ENCODE assay signal across 28 cellular contexts in the genomic region with DNA sequence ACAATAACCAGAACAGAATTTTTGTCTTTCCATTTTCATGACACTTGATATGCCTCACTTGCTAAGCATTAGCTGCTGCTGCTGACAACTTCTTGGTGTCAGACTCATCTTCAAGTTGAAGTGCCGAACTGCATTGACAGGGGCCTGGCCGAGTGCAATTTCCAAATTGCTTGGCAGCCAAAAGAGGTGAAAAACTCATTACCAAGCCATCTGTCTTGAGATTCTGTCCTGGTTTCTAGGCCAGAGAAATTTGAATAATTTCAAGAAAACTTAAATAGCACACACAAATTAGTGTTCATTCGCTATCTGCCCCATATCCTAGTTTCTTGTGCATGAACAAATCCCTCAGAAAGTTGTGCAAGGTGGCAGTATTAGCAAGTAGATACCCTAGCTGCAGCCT.
"Had no signal": no experiment of that assay in that cellular context is flagged by ENCODE, and none has a peak within 500 bp of the region (broad histone marks: within the 10 kb centered on the region; RNA-seq: fewer than 3 reads in every experiment).

No MANE protein-coding gene starts in this region.

- H3K27ac ChIP-seq: neural progenitor cell, ovary, parathyroid adenoma, psoas muscle, right lobe of liver, sigmoid colon, suprapubic skin, testis, tibial artery, transverse colon, upper lobe of right lung, uterus had no signal

- H3K4me1 Mint-ChIP-seq: natural killer cell; stimulated activated effector memory CD8-positive, alpha-beta T cell treated with anti-CD3 and anti-CD28 coated beads, Interleukin-12 subunit alpha, Interleukin-12 subunit beta, amount 100 ng/mL, for 72 hours; stimulated activated naive B cell treated with anti-CD40 and anti-IgM and Interleukin-4, amounts not matched to agents 10 μg/mL and 1 μg/mL and 100 μg/mL, for 72 hours; stimulated activated naive CD8-positive, alpha-beta T cell treated with anti-CD3 and anti-CD28 coated beads, Interleukin-15, amount 100 ng/mL, for 72 hours had no signal

- H3K4me3 Mint-ChIP-seq: natural killer cell; nephron; neural progenitor cell; stimulated activated effector memory CD8-positive, alpha-beta T cell treated with anti-CD3 and anti-CD28 coated beads, Interleukin-12 subunit alpha, Interleukin-12 subunit beta, amount 100 ng/mL, for 72 hours; stimulated activated naive B cell treated with anti-CD40 and anti-IgM and Interleukin-4, amounts not matched to agents 10 μg/mL and 1 μg/mL and 100 μg/mL, for 72 hours; stimulated activated naive CD8-positive, alpha-beta T cell treated with anti-CD3 and anti-CD28 coated beads, Interleukin-15, amount 100 ng/mL, for 72 hours; type B pancreatic cell had no signal

- H3K27me3 ChIP-seq: neural progenitor cell, ovary, right lobe of liver, sigmoid colon, suprapubic skin, testis, tibial artery, transverse colon, upper lobe of right lung, uterus had no signal

- H3K36me3 ChIP-seq: neural progenitor cell, ovary, right lobe of liver, sigmoid colon, suprapubic skin, tibial artery, transverse colon, upper lobe of right lung, uterus had no signal

- DNase-seq: natural killer cell; occipital lobe; ovary; posterior cingulate gyrus; psoas muscle; right lobe of liver; sigmoid colon; small intestine; stimulated activated CD4-positive, alpha-beta T cell treated with anti-CD3 and anti-CD28 coated beads, Interleukin-15, amount 100 ng/mL, for 24 hours; stimulated activated CD4-positive, alpha-beta T cell treated with anti-CD3 and anti-CD28 coated beads, Interleukin-2, amount 100 ng/mL, for 24 hours; stimulated activated CD4-positive, alpha-beta T cell treated with anti-CD3 and anti-CD28 coated beads, Interleukin-2, amount 100 ng/mL, for 48 hours; stimulated activated CD4-positive, alpha-beta T cell treated with anti-CD3 and anti-CD28 coated beads, Interleukin-4, amount 100 ng/mL, for 24 hours; stimulated activated naive B cell treated with anti-CD40 and anti-IgM and Interleukin-4, amounts not matched to agents 10 μg/mL and 1 μg/mL and 100 μg/mL, for 72 hours; stimulated activated naive CD4-positive, alpha-beta T cell treated with Interleukin-2 at 50 U/mL for 16 hours; stimulated activated naive CD8-positive, alpha-beta T cell treated with anti-CD3 and anti-CD28 coated beads, Interleukin-15, amount 100 ng/mL, for 72 hours; substantia nigra; testis; tibial artery; transverse colon; upper lobe of right lung; uterus had no signal

- H3K36me3 Mint-ChIP-seq: natural killer cell; neural progenitor cell; stimulated activated effector memory CD8-positive, alpha-beta T cell treated with anti-CD3 and anti-CD28 coated beads, Interleukin-12 subunit alpha, Interleukin-12 subunit beta, amount 100 ng/mL, for 72 hours; stimulated activated naive B cell treated with anti-CD40 and anti-IgM and Interleukin-4, amounts not matched to agents 10 μg/mL and 1 μg/mL and 100 μg/mL, for 72 hours; type B pancreatic cell had no signal

- H3K27me3 Mint-ChIP-seq: progenitor cell of endocrine pancreas; stimulated activated naive CD8-positive, alpha-beta T cell treated with anti-CD3 and anti-CD28 coated beads, Interleukin-15, amount 100 ng/mL, for 72 hours had no signal

- H3K27ac Mint-ChIP-seq: natural killer cell; nephron; neural progenitor cell; progenitor cell of endocrine pancreas; stimulated activated effector memory CD8-positive, alpha-beta T cell treated with anti-CD3 and anti-CD28 coated beads, Interleukin-12 subunit alpha, Interleukin-12 subunit beta, amount 100 ng/mL, for 72 hours; stimulated activated naive B cell treated with anti-CD40 and anti-IgM and Interleukin-4, amounts not matched to agents 10 μg/mL and 1 μg/mL and 100 μg/mL, for 72 hours; stimulated activated naive CD8-positive, alpha-beta T cell treated with anti-CD3 and anti-CD28 coated beads, Interleukin-15, amount 100 ng/mL, for 72 hours; type B pancreatic cell had no signal

- H3K4me3 ChIP-seq: neural progenitor cell, ovary, psoas muscle, right lobe of liver, sigmoid colon, suprapubic skin, testis, tibial artery, transverse colon, upper lobe of right lung, uterus had no signal

- H3K4me1 ChIP-seq: neural progenitor cell, parathyroid adenoma, psoas muscle, right lobe of liver, sigmoid colon, testis, transverse colon, uterus had no signal

- H3K9me3 ChIP-seq: ovary, psoas muscle, right lobe of liver, sigmoid colon, suprapubic skin, testis, tibial artery, transverse colon, upper lobe of right lung, uterus had no signal

- H3K9me3 Mint-ChIP-seq: natural killer cell; nephron; neural progenitor cell; stimulated activated naive B cell treated with anti-CD40 and anti-IgM and Interleukin-4, amounts not matched to agents 10 μg/mL and 1 μg/mL and 100 μg/mL, for 72 hours; stimulated activated naive CD8-positive, alpha-beta T cell treated with anti-CD3 and anti-CD28 coated beads, Interleukin-15, amount 100 ng/mL, for 72 hours had no signal
